Comparison of ENCODE assay signal across 19 cellular contexts in the genomic region with DNA sequence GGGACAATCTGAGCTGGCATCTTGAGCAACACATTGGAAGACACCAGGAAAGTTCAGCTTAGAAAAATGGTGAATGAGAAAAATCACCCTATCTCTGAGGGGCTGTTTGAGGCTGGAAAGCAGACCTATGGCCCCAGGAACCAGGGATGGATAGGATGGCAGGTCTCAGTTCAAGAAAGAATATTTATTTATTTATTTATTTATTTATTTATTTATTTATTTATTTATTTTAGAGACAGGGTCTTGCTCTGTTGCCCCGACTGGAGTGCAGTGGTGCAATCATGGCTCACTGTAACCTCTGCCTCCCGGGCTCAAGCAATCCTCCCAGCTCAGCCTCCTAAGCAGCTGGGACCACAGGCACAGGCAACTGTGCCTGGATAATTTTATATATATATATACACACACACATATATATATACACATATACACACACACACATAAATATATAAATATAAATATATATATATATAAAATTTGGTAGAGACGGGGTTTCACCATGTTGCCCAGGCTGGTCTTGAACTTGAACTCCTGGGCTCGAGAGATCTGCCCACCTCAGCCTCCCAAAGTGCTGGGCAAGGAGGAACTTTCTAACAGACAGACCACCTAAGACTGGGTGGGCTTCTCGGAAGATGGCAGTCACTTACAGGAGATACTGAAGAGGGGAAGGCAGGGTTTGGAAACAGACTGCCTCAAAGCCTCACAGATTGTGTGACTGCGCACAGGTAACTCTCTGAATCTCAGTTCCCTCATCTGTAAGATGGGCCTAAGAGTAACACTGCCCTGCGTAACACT. TPM values are rescaled to one million over a fixed set of nuclear protein-coding genes. Genes with fewer than 3 reads are reported as not detected.
A peak's percentile ranks its signal among the peaks of the same experiment; 100 is the strongest.
DNase-seq lines count a peak whose midpoint lies in the region; ATAC-seq, FAIRE-seq and TF ChIP-seq lines count a peak whose summit lies in the region.
"Had no signal": no experiment of that assay in that cellular context is flagged by ENCODE, and none has a peak within 500 bp of the region (broad histone marks: within the 10 kb centered on the region; RNA-seq: fewer than 3 reads in every experiment).

No MANE protein-coding gene starts in this region.

- ATAC-seq in lung (ENCODE audit: insufficient read depth, low FRiP score) (no peak), thoracic aorta (ENCODE audit: insufficient number of reproducible peaks, low FRiP score, low read depth) (no peak)

- H3K4me3 ChIP-seq in astrocyte (ENCODE audit: insufficient read depth, low read depth, low read length) (no peak overlapping the region), lung (no peak overlapping the region), thoracic aorta (no peak overlapping the region)
- H3K4me3 ChIP-seq: transverse colon had no signal

- peak; percentile 41 for DNase-seq in activated CD8-positive, alpha-beta memory T cell treated with anti-CD3 and anti-CD28 coated beads for 24 hours
- DNase-seq in activated CD8-positive, alpha-beta memory T cell treated with anti-CD3 and anti-CD28 coated beads, Interleukin-2, amount 50 U/mL, for 4 hours = no peak
- DNase-seq in astrocyte (ENCODE audit: low read depth) (no peak), lung (ENCODE audit: low spot score) (peak; percentile 18), thoracic aorta (ENCODE audit: low spot score) (no peak), GM12891 (ENCODE audit: insufficient read length, low spot score) (no peak), NCI-H1092 treated with DMSO at 0.1 percent for 48 hours (lab: John Stamatoyannopoulos, UW) (no peak), GDM1 (lab: John Stamatoyannopoulos, UW) (no peak)

- no peaks in the 10 kb centered on the region for H3K4me1 Mint-ChIP-seq in astrocyte (ENCODE audit: low read depth, unreplicated experiment)

- no peak overlapping the region for H3K27ac ChIP-seq in astrocyte (ENCODE audit: low read depth, low read length)
- H3K27ac ChIP-seq in lung (ENCODE audit: low read depth in 1 of 2, low read length in 1 of 2) = peak overlapping the region in 1 of 2 donors; percentile 54
- H3K27ac ChIP-seq in thoracic aorta = peak overlapping the region; percentile 16 to 95
- H3K27ac ChIP-seq: 22Rv1 had no signal

- no peaks in the 10 kb centered on the region for H3K36me3 Mint-ChIP-seq in astrocyte (ENCODE audit: low read depth, unreplicated experiment)

- H3K9me3 Mint-ChIP-seq in astrocyte (ENCODE audit: unreplicated experiment) = peaks cover 2% of the 10 kb centered on the region
- H3K9me3 Mint-ChIP-seq: activated CD4-positive, alpha-beta memory T cell treated with anti-CD3 and anti-CD28 coated beads, Interleukin-2, amount 10 ng/mL, durations not matched to agents 7 days and 5 days; activated naive CD4-positive, alpha-beta T cell treated with anti-CD3 and anti-CD28 coated beads for 36 hours; activated T-cell treated with anti-CD3 and anti-CD28 coated beads, Interleukin-2, amount 50 U/mL, for 4 hours; effector memory CD8-positive, alpha-beta T cell had no signal

- no peak for FAIRE-seq in astrocyte (lab: Jason Lieb, UNC)
- FAIRE-seq in GM12891 (lab: Jason Lieb, UNC) = no peak

- no peaks in the 10 kb centered on the region for H3K9me3 ChIP-seq in astrocyte (ENCODE audit: insufficient read depth, low read depth, low read length)
- no peaks in the 10 kb centered on the region for H3K9me3 ChIP-seq in lung (ENCODE audit: control insufficient read depth in 2 of 2, insufficient read depth in 1 of 2, low read length in 1 of 2)
- H3K9me3 ChIP-seq in thoracic aorta = no peaks in the 10 kb centered on the region
- H3K9me3 ChIP-seq: transverse colon had no signal

- H3K27ac Mint-ChIP-seq in astrocyte (ENCODE audit: unreplicated experiment) = peak overlapping the region; percentile 20
- H3K27ac Mint-ChIP-seq: activated naive CD4-positive, alpha-beta T cell treated with anti-CD3 and anti-CD28 coated beads for 36 hours had no signal

- TF ChIP-seq CTCF in astrocyte (IDR thresholded peaks at IDR 0.05; ENCODE audit: insufficient read depth, low read depth, low read length) = no peak
- no peak for TF ChIP-seq CTCF in lung (IDR thresholded peaks at IDR 0.05; ENCODE audit: control extremely low read depth, extremely low read depth)
- TF ChIP-seq CTCF in thoracic aorta (IDR thresholded peaks at IDR 0.05) = no peak

- WGBS in lung, 2 donors = 95 to 97% methylated on average over 7 of the region's 7 CpGs

- H3K4me2 ChIP-seq in astrocyte (ENCODE audit: low read length) = no peak overlapping the region

- H4K20me1 ChIP-seq in astrocyte (ENCODE audit: insufficient read depth, low read length) = no peaks in the 10 kb centered on the region

- H3K79me2 ChIP-seq in astrocyte (ENCODE audit: insufficient read depth, low read length) = no peaks in the 10 kb centered on the region

- H3K27me3 ChIP-seq in astrocyte (ENCODE audit: insufficient read depth, low read length) (no peaks in the 10 kb centered on the region), lung (ENCODE audit: control insufficient read depth, insufficient read depth) (no peaks in the 10 kb centered on the region), thoracic aorta (replicated peaks; ENCODE audit: insufficient read depth) (no peaks in the 10 kb centered on the region)
- H3K27me3 ChIP-seq: transverse colon had no signal

- H3K36me3 ChIP-seq in astrocyte (ENCODE audit: insufficient read depth, low read length) (no peaks in the 10 kb centered on the region), lung (ENCODE audit: control insufficient read depth in 2 of 2, insufficient read depth in 2 of 2, low read length in 2 of 2) (no peaks in the 10 kb centered on the region), thoracic aorta (no peaks in the 10 kb centered on the region)
- H3K36me3 ChIP-seq: transverse colon had no signal

- no peak overlapping the region for H3K9ac ChIP-seq in astrocyte (ENCODE audit: low read length)

- peaks cover 9% of the 10 kb centered on the region for H3K27me3 Mint-ChIP-seq in astrocyte (ENCODE audit: low read depth, unreplicated experiment)
- H3K27me3 Mint-ChIP-seq: effector memory CD8-positive, alpha-beta T cell had no signal

- no peak overlapping the region for H2AFZ ChIP-seq in astrocyte (ENCODE audit: low read depth, low read length)

- no peak overlapping the region for H3K4me3 Mint-ChIP-seq in astrocyte (ENCODE audit: unreplicated experiment)
- H3K4me3 Mint-ChIP-seq: activated CD4-positive, alpha-beta memory T cell treated with anti-CD3 and anti-CD28 coated beads, Interleukin-2, amount 10 ng/mL, durations not matched to agents 7 days and 5 days; activated naive CD4-positive, alpha-beta T cell treated with anti-CD3 and anti-CD28 coated beads for 36 hours; activated T-cell treated with anti-CD3 and anti-CD28 coated beads, Interleukin-2, amount 50 U/mL, for 4 hours; effector memory CD8-positive, alpha-beta T cell had no signal

- H3K4me1 ChIP-seq in astrocyte (ENCODE audit: insufficient read depth, low read length) = no peaks in the 10 kb centered on the region
- H3K4me1 ChIP-seq in lung (ENCODE audit: control insufficient read depth in 2 of 2, insufficient read depth in 2 of 2, low read length in 2 of 2) = peaks cover 0 to 8% of the 10 kb centered on the region in 2 donors
- peaks cover 21 to 65% of the 10 kb centered on the region in 2 donors for H3K4me1 ChIP-seq in thoracic aorta (ENCODE audit: control insufficient read depth in 1 of 2, low read depth in 2 of 2)

- no peak for TF ChIP-seq POLR2A in GM12891 (IDR thresholded peaks at IDR 0.05; ENCODE audit: low read depth, low read length)

TF ChIP-seq in GM12891, 5 proteins besides CTCF, POLR2A, EP300 and RAD21:
- TF ChIP-seq POLR2AphosphoS5 (IDR thresholded peaks at IDR 0.05; ENCODE audit: low read depth, low read length) (no peak), TAF1 (IDR thresholded peaks at IDR 0.05; ENCODE audit: low read depth, low read length) (no peak), PAX5 (IDR thresholded peaks at IDR 0.05; ENCODE audit: insufficient read depth, low read length, severe bottlenecking) (no peak), SPI1 (IDR thresholded peaks at IDR 0.05; ENCODE audit: low read depth, low read length) (no peak), POU2F2 (IDR thresholded peaks at IDR 0.05; ENCODE audit: low read depth, low read length) (no peak)

RNA-seq across cellular contexts. Expression of a gene that starts 29.7 kb away (rescaled TPM):
- total RNA-seq in astrocyte (0.84 and 1.3 TPM in 2 replicates), lung (1 to 10 TPM; 4.4 to 7.6 TPM), thoracic aorta (1 to 10 TPM; 1.5 to 3.1 TPM)
- 1 to 10 TPM; 1.9 to 2.0 TPM for polyA plus RNA-seq in lung
- 0.64 TPM for polyA plus RNA-seq in GM12891 (2012; ENCODE audit: low read depth, missing spikeins)

RNA-seq across cellular contexts. Expression of a gene that starts 40.8 kb away (rescaled TPM):
- total RNA-seq in astrocyte (not detected in 2 replicates), lung (1 to 10 TPM in 1 of 2 donors, under 1 TPM in 1; 0.65 to 2.7 TPM), thoracic aorta (not detected)
- under 1 TPM; 0.39 to 0.60 TPM for polyA plus RNA-seq in lung
- polyA plus RNA-seq in GM12891 (2012; ENCODE audit: low read depth, missing spikeins) = not detected
- total RNA-seq: activated naive CD4-positive, alpha-beta T cell treated with anti-CD3 and anti-CD28 coated beads for 36 hours; activated T-cell treated with anti-CD3 and anti-CD28 coated beads, Interleukin-2, amount 50 U/mL, for 4 hours; occipital lobe; PC-3; SK-MEL-5; T-helper 2 cell treated with Interferon-gamma antibody and Interleukin-4, amounts not matched to agents 100 ng/mL and 5 ng/mL, for 36 hours had no signal
- polyA plus RNA-seq: liver had no signal

RNA-seq across cellular contexts. Expression of a gene that starts 58.1 kb away (rescaled TPM):
- total RNA-seq in astrocyte (not detected in 2 replicates), lung (not detected), thoracic aorta (not detected)
- under 1 TPM in 1 of 2 donors, not detected in 1; 0.05 TPM for polyA plus RNA-seq in lung
- polyA plus RNA-seq in GM12891 (2012; ENCODE audit: low read depth, missing spikeins) = not detected
- total RNA-seq: activated CD4-positive, alpha-beta memory T cell treated with anti-CD3 and anti-CD28 coated beads, Interleukin-2, amount 10 ng/mL, durations not matched to agents 7 days and 5 days; activated naive CD4-positive, alpha-beta T cell treated with anti-CD3 and anti-CD28 coated beads for 36 hours; activated T-cell treated with anti-CD3 and anti-CD28 coated beads, Interleukin-2, amount 50 U/mL, for 4 hours; liver; occipital lobe; PC-3; SK-MEL-5; T-helper 2 cell treated with Interferon-gamma antibody and Interleukin-4, amounts not matched to agents 100 ng/mL and 5 ng/mL, for 36 hours had no signal
- polyA plus RNA-seq: liver had no signal

Comparison
In these comparisons a context has a peak if more than half of its experiments do, and no peak if none do; other contexts are left out.
1. DNase-seq: peak in activated CD8-positive, alpha-beta memory T cell treated with anti-CD3 and anti-CD28 coated beads for 24 hours (single experiment) and lung (single experiment); none in activated CD8-positive, alpha-beta memory T cell treated with anti-CD3 and anti-CD28 coated beads, Interleukin-2, amount 50 U/mL, for 4 hours (single experiment), astrocyte (single experiment), thoracic aorta (single experiment), GM12891 (single experiment), NCI-H1092 treated with DMSO at 0.1 percent for 48 hours (single experiment) and GDM1 (single experiment).